In the genomic region with DNA sequence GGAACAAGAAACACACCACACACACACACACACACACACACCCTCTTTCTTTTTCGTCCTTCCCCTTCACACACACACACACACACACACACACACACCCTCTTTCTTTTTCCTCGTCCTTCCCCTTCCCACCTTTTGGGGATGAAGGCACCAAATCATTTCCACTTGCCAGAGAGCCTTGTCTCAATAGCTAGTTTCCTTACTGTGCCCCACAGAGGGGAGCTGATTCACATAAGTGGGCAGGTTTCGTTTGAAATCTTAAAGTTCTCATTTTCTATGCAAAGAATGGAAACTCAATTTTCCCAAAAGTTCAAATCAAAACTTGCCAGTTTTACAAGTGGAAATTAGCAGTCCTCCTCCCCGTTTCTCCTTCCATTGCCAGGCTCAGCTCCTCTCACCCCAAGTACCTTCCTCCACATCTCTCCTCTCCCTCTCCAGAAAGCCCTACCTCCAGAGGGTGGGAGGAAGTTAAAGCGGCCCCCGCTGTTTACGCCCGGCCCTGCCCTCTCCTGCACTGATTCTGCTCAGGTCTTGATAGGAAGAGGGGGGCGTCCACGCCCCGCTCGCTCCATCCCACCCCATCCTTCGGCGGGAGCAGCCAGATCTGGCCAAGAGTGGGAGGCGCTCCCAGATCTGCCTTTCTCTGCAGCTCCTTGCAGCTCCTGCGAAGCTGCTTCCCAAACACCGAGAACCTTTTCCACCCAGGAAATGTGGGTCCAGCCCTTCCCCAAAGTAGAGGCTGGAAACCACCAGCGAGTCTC, we compare ENCODE assay signal across 8 cellular contexts. TPM values are rescaled to one million over a fixed set of nuclear protein-coding genes. Genes with fewer than 3 reads are reported as not detected.
DNase-seq lines count a peak whose midpoint lies in the region; ATAC-seq, FAIRE-seq and TF ChIP-seq lines count a peak whose summit lies in the region.

No MANE protein-coding gene starts in this region.

- H3K79me2 ChIP-seq in osteoblast (ENCODE audit: insufficient read depth, low read length) = no peaks in the 10 kb centered on the region

- peak; percentile 90 for DNase-seq in DMS79 treated with DMSO at 0.1 percent for 48 hours (lab: John Stamatoyannopoulos, UW)
- DNase-seq in RKO (ENCODE audit: low spot score) = peak; percentile 32
- DNase-seq in head of caudate nucleus = peak; percentile 44 to 93 (median 75)
- peak; percentile 62 for DNase-seq in osteoblast (ENCODE audit: insufficient read length, low spot score, missing footprints)
- no peak for DNase-seq in UCSD-AML1 (lab: John Stamatoyannopoulos, UW; ENCODE audit: unreplicated experiment)
- DNase-seq in GM19239 (ENCODE audit: insufficient read length, low spot score) = no peak
- DNase-seq in NCI-H446 (lab: John Stamatoyannopoulos, UW) = no peak

- FAIRE-seq in GM19239 (lab: Jason Lieb, UNC) = no peak

- ATAC-seq in GM21825 (IDR thresholded peaks at IDR 0.05; ENCODE audit: unreplicated experiment) = no peak

- no peak for TF ChIP-seq CTCF in osteoblast (IDR thresholded peaks at IDR 0.05; ENCODE audit: extremely low read depth, low read depth, low read length)

- no peaks in the 10 kb centered on the region for H3K9me3 ChIP-seq in osteoblast (ENCODE audit: low read depth, low read length)

- H2AFZ ChIP-seq in osteoblast (ENCODE audit: low read length) = no peak overlapping the region

- H4K20me1 ChIP-seq in osteoblast (ENCODE audit: insufficient read depth, low read length) = no peaks in the 10 kb centered on the region

- H3K27ac ChIP-seq in osteoblast (ENCODE audit: low read depth, low read length) = no peak overlapping the region

- peaks cover 38% of the 10 kb centered on the region for H3K27me3 ChIP-seq in osteoblast (ENCODE audit: insufficient read depth, low read length)

- peak overlapping the region; percentile 71 for H3K4me2 ChIP-seq in osteoblast (ENCODE audit: insufficient read depth, low read length)

- no peaks in the 10 kb centered on the region for H3K4me1 ChIP-seq in osteoblast (ENCODE audit: insufficient read depth, low read length)

- H3K4me3 ChIP-seq in osteoblast (ENCODE audit: insufficient read depth, low read length) = no peak overlapping the region

- intact Hi-C loops in head of caudate nucleus (cut with DNase I) = loop anchor here (5.0 to 10.0 kb wide), 2 partner anchors 67 to 120 kb away; no protein-coding TSS in a partner anchor

- no peaks in the 10 kb centered on the region for H3K36me3 ChIP-seq in osteoblast (ENCODE audit: insufficient read depth, low read length)

RNA-seq across cellular contexts. Expression of gene CTTNBP2, which starts 1.3 kb away (rescaled TPM):
- 1.1 and 2.9 TPM in 2 replicates for total RNA-seq in osteoblast

Comparison
In these comparisons a context has a peak if more than half of its experiments do, and no peak if none do; other contexts are left out.
1. DNase-seq: peak in DMS79 treated with DMSO at 0.1 percent for 48 hours (single experiment), RKO (single experiment), head of caudate nucleus (42 of 42) and osteoblast (single experiment); none in UCSD-AML1 (single experiment), GM19239 (single experiment) and NCI-H446 (0 of 2).